Comparison of ENCODE assay signal across 1 cellular context in genomic region chr12:119989619-119990381, GRCh38.
A peak's percentile ranks its signal among the peaks of the same experiment; 100 is the strongest.
TF ChIP-seq lines count a peak whose summit lies in the region.

No MANE protein-coding gene starts in this region.

TF ChIP-seq in HepG2, 621 proteins besides CTCF, POLR2A, EP300 and RAD21 (continued from another document and continues in another):
- TF ChIP-seq MXD1 (CRISPR knock-in tag; IDR thresholded peaks at IDR 0.05) (peak; percentile 89), ZFX (CRISPR knock-in tag; IDR thresholded peaks at IDR 0.05; ENCODE audit: low read depth) (peak; percentile 48), FLYWCH1 (CRISPR knock-in tag; IDR thresholded peaks at IDR 0.05) (no peak), ZNF878 (CRISPR knock-in tag; IDR thresholded peaks at IDR 0.05) (0 out of 2 replicates have a peak, but pooled peaks have one; percentile 66), PRMT3 (CRISPR knock-in tag; IDR thresholded peaks at IDR 0.05; ENCODE audit: borderline replicate concordance, low read depth) (0 out of 2 replicates have a peak, but pooled peaks have one; percentile 64), NFE2 (CRISPR knock-in tag; IDR thresholded peaks at IDR 0.05) (no peak), ZFP82 (CRISPR knock-in tag; IDR thresholded peaks at IDR 0.05; ENCODE audit: borderline replicate concordance) (no peak), MTA3 (CRISPR knock-in tag; IDR thresholded peaks at IDR 0.05) (no peak), SRF (IDR thresholded peaks at IDR 0.05; ENCODE audit: low read depth, low read length) (no peak), ZNF619 (CRISPR knock-in tag; IDR thresholded peaks at IDR 0.05) (no peak), NKX3-1 (CRISPR knock-in tag; IDR thresholded peaks at IDR 0.05) (peak; percentile 95), SMYD3 (CRISPR knock-in tag; IDR thresholded peaks at IDR 0.05) (no peak), SOX13 (IDR thresholded peaks at IDR 0.05) (no peak), SOX13 (CRISPR knock-in tag; conservative IDR thresholded peaks at IDR 0.05 in 1 of 2, IDR thresholded peaks at IDR 0.05 in 1 of 2) (peak in 1 of 2 experiments; percentile 30; a peak in 1 of 4 replicates), ELF4 (CRISPR knock-in tag; IDR thresholded peaks at IDR 0.05; ENCODE audit: borderline replicate concordance) (no peak), KAT8 (CRISPR knock-in tag; IDR thresholded peaks at IDR 0.05) (no peak), TCF12 (IDR thresholded peaks at IDR 0.05) (no peak), TCF12 (CRISPR knock-in tag; IDR thresholded peaks at IDR 0.05) (no peak), ZNF737 (CRISPR knock-in tag; IDR thresholded peaks at IDR 0.05; ENCODE audit: borderline replicate concordance) (no peak), BCL6 (CRISPR knock-in tag; IDR thresholded peaks at IDR 0.05) (no peak), ZSCAN22 (CRISPR knock-in tag; IDR thresholded peaks at IDR 0.05) (no peak), KDM4B (CRISPR knock-in tag; IDR thresholded peaks at IDR 0.05) (0 out of 2 replicates have a peak, but pooled peaks have one; percentile 17), ZNF362 (CRISPR knock-in tag; IDR thresholded peaks at IDR 0.05; ENCODE audit: borderline replicate concordance) (no peak), ZNF337 (CRISPR knock-in tag; IDR thresholded peaks at IDR 0.05; ENCODE audit: borderline replicate concordance, low read depth) (no peak), SAP130 (CRISPR knock-in tag; IDR thresholded peaks at IDR 0.05; ENCODE audit: low read depth) (peak; percentile 97), U2AF1 (optimal IDR thresholded peaks at IDR 0.05; ENCODE audit: low read depth, low read length) (no peak), ZNF550 (CRISPR knock-in tag; IDR thresholded peaks at IDR 0.05; ENCODE audit: borderline replicate concordance) (no peak), ZNF746 (CRISPR knock-in tag; IDR thresholded peaks at IDR 0.05) (no peak), SATB2 (CRISPR knock-in tag; IDR thresholded peaks at IDR 0.05) (peak; percentile 86; the same call in 1 of the 2 replicates), GATAD2A (CRISPR knock-in tag; IDR thresholded peaks at IDR 0.05) (no peak), NR1H2 (CRISPR knock-in tag; IDR thresholded peaks at IDR 0.05; ENCODE audit: borderline replicate concordance, low read depth) (no peak)
- TF ChIP-seq, protein P1, sequence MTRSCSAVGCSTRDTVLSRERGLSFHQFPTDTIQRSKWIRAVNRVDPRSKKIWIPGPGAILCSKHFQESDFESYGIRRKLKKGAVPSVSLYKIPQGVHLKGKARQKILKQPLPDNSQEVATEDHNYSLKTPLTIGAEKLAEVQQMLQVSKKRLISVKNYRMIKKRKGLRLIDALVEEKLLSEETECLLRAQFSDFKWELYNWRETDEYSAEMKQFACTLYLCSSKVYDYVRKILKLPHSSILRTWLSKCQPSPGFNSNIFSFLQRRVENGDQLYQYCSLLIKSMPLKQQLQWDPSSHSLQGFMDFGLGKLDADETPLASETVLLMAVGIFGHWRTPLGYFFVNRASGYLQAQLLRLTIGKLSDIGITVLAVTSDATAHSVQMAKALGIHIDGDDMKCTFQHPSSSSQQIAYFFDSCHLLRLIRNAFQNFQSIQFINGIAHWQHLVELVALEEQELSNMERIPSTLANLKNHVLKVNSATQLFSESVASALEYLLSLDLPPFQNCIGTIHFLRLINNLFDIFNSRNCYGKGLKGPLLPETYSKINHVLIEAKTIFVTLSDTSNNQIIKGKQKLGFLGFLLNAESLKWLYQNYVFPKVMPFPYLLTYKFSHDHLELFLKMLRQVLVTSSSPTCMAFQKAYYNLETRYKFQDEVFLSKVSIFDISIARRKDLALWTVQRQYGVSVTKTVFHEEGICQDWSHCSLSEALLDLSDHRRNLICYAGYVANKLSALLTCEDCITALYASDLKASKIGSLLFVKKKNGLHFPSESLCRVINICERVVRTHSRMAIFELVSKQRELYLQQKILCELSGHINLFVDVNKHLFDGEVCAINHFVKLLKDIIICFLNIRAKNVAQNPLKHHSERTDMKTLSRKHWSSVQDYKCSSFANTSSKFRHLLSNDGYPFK (CRISPR knock-in tag; IDR thresholded peaks at IDR 0.05; ENCODE audit: borderline replicate concordance) = no peak
- TF ChIP-seq, protein P2, sequence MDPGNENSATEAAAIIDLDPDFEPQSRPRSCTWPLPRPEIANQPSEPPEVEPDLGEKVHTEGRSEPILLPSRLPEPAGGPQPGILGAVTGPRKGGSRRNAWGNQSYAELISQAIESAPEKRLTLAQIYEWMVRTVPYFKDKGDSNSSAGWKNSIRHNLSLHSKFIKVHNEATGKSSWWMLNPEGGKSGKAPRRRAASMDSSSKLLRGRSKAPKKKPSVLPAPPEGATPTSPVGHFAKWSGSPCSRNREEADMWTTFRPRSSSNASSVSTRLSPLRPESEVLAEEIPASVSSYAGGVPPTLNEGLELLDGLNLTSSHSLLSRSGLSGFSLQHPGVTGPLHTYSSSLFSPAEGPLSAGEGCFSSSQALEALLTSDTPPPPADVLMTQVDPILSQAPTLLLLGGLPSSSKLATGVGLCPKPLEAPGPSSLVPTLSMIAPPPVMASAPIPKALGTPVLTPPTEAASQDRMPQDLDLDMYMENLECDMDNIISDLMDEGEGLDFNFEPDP (CRISPR knock-in tag; conservative IDR thresholded peaks at IDR 0.05) = no peak
- TF ChIP-seq, protein P3, sequence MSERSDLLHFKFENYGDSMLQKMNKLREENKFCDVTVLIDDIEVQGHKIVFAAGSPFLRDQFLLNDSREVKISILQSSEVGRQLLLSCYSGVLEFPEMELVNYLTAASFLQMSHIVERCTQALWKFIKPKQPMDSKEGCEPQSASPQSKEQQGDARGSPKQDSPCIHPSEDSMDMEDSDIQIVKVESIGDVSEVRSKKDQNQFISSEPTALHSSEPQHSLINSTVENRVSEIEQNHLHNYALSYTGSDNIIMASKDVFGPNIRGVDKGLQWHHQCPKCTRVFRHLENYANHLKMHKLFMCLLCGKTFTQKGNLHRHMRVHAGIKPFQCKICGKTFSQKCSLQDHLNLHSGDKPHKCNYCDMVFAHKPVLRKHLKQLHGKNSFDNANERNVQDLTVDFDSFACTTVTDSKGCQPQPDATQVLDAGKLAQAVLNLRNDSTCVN (CRISPR knock-in tag; IDR thresholded peaks at IDR 0.05; ENCODE audit: borderline replicate concordance) = peak; percentile 64; the same call in 1 of the 2 replicates
- TF ChIP-seq, protein P4, sequence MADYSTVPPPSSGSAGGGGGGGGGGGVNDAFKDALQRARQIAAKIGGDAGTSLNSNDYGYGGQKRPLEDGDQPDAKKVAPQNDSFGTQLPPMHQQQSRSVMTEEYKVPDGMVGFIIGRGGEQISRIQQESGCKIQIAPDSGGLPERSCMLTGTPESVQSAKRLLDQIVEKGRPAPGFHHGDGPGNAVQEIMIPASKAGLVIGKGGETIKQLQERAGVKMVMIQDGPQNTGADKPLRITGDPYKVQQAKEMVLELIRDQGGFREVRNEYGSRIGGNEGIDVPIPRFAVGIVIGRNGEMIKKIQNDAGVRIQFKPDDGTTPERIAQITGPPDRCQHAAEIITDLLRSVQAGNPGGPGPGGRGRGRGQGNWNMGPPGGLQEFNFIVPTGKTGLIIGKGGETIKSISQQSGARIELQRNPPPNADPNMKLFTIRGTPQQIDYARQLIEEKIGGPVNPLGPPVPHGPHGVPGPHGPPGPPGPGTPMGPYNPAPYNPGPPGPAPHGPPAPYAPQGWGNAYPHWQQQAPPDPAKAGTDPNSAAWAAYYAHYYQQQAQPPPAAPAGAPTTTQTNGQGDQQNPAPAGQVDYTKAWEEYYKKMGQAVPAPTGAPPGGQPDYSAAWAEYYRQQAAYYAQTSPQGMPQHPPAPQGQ (CRISPR knock-in tag; IDR thresholded peaks at IDR 0.05; ENCODE audit: borderline replicate concordance) = no peak
- TF ChIP-seq, protein P5, sequence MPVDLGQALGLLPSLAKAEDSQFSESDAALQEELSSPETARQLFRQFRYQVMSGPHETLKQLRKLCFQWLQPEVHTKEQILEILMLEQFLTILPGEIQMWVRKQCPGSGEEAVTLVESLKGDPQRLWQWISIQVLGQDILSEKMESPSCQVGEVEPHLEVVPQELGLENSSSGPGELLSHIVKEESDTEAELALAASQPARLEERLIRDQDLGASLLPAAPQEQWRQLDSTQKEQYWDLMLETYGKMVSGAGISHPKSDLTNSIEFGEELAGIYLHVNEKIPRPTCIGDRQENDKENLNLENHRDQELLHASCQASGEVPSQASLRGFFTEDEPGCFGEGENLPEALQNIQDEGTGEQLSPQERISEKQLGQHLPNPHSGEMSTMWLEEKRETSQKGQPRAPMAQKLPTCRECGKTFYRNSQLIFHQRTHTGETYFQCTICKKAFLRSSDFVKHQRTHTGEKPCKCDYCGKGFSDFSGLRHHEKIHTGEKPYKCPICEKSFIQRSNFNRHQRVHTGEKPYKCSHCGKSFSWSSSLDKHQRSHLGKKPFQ (CRISPR knock-in tag; IDR thresholded peaks at IDR 0.05; ENCODE audit: insufficient replicate concordance) = no peak
- TF ChIP-seq, protein P6, sequence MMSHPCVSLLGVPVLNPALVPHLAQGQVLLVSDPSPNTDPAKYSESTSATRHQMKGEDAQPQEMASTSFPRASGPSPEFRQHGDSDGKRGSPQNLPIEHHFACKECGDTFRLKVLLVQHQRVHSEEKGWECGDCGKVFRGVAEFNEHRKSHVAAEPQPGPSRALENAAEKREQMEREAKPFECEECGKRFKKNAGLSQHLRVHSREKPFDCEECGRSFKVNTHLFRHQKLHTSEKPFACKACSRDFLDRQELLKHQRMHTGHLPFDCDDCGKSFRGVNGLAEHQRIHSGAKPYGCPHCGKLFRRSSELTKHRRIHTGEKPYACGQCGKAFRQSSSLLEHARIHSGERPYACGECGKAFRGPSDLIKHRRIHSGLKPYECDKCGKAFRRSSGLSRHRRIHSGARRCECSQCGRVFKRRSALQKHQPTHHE (CRISPR knock-in tag; IDR thresholded peaks at IDR 0.05; ENCODE audit: borderline replicate concordance) = no peak
- TF ChIP-seq, protein P7, sequence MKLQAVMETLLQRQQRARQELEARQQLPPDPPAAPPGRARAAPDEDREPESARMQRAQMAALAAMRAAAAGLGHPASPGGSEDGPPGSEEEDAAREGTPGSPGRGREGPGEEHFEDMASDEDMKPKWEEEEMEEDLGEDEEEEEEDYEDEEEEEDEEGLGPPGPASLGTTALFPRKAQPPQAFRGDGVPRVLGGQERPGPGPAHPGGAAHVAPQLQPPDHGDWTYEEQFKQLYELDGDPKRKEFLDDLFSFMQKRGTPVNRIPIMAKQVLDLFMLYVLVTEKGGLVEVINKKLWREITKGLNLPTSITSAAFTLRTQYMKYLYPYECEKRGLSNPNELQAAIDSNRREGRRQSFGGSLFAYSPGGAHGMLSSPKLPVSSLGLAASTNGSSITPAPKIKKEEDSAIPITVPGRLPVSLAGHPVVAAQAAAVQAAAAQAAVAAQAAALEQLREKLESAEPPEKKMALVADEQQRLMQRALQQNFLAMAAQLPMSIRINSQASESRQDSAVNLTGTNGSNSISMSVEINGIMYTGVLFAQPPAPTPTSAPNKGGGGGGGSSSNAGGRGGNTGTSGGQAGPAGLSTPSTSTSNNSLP (IDR thresholded peaks at IDR 0.05; ENCODE audit: low read depth, low read length) = no peak
- TF ChIP-seq, protein P8, sequence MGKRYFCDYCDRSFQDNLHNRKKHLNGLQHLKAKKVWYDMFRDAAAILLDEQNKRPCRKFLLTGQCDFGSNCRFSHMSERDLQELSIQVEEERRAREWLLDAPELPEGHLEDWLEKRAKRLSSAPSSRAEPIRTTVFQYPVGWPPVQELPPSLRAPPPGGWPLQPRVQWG (CRISPR knock-in tag; IDR thresholded peaks at IDR 0.05; ENCODE audit: borderline replicate concordance, low read depth) = no peak
- TF ChIP-seq, protein P9, sequence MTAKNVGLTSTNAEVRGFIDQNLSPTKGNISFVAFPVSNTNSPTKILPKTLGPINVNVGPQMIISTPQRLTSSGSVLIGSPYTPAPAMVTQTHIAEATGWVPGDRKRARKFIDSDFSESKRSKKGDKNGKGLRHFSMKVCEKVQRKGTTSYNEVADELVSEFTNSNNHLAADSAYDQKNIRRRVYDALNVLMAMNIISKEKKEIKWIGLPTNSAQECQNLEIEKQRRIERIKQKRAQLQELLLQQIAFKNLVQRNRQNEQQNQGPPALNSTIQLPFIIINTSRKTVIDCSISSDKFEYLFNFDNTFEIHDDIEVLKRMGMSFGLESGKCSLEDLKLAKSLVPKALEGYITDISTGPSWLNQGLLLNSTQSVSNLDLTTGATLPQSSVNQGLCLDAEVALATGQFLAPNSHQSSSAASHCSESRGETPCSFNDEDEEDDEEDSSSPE (CRISPR knock-in tag; IDR thresholded peaks at IDR 0.05) = peak; percentile 47
- TF ChIP-seq, protein P10, sequence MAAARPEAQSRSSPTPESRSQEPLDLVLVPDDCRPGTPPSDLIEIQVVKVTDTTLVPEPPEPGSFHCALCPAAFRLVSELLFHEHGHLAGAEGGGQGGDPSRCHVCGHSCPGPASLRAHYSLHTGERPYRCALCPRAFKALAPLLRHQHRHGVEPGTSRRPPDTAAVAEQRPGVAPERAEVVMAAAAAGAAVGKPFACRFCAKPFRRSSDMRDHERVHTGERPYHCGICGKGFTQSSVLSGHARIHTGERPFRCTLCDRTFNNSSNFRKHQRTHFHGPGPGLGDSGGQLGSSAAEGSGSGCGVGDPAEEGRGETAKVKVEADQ (CRISPR knock-in tag; IDR thresholded peaks at IDR 0.05; ENCODE audit: borderline replicate concordance) = no peak
- TF ChIP-seq, protein P11, sequence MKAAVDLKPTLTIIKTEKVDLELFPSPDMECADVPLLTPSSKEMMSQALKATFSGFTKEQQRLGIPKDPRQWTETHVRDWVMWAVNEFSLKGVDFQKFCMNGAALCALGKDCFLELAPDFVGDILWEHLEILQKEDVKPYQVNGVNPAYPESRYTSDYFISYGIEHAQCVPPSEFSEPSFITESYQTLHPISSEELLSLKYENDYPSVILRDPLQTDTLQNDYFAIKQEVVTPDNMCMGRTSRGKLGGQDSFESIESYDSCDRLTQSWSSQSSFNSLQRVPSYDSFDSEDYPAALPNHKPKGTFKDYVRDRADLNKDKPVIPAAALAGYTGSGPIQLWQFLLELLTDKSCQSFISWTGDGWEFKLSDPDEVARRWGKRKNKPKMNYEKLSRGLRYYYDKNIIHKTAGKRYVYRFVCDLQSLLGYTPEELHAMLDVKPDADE (CRISPR knock-in tag; IDR thresholded peaks at IDR 0.05) = peak; percentile 81; the same call in 1 of the 2 replicates
- TF ChIP-seq, protein P12, sequence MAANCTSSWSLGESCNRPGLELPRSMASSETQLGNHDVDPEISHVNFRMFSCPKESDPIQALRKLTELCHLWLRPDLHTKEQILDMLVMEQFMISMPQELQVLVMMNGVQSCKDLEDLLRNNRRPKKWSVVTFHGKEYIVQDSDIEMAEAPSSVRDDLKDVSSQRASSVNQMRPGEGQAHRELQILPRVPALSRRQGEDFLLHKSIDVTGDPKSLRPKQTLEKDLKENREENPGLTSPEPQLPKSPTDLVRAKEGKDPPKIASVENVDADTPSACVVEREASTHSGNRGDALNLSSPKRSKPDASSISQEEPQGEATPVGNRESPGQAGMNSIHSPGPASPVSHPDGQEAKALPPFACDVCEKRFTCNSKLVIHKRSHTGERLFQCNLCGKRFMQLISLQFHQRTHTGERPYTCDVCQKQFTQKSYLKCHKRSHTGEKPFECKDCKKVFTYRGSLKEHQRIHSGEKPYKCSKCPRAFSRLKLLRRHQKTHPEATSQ (CRISPR knock-in tag; IDR thresholded peaks at IDR 0.05; ENCODE audit: borderline replicate concordance) = no peak
